Comparison of ENCODE assay signal across 8 cellular contexts in the genomic region with DNA sequence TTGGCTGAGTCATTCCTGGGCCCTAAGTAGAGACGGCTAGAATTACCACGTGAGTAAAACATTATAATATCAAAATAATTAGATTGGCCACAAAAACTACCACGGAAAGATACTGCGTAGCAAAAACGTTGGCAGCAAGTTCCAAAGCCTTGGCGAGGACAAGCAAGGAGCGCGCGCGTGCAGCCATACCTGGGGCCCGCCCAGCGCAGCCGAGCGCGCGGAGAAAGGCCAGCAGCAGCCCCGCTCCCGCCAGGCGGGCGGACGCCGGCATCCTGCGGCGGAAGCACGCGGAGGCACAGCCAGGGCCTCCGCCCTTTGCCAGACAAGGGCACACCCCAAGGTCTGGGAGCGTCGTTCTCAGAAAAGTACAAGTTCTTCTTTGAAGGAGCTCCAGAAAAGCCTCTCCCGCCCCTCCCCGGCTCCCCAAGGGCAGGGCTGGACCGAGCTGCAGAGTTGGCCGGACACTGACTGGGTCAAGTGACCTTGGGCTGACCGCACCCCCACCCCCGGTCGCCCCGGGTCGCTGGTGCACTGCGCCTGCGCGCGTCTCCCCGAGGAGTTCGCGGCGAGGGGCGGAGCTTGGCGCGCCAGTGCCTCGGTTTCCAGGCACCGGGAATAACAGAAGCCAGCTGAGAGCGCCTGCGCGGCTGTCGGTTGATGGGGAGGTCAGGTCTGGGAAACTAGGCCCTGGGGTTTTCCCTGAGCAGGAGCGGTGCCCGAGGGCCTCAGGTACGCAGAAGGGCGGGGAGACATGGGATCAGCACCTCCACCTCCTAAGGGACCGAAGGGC. TPM values are rescaled to one million over a fixed set of nuclear protein-coding genes. Genes with fewer than 3 reads are reported as not detected.
DNase-seq lines count a peak whose midpoint lies in the region; ATAC-seq and TF ChIP-seq lines count a peak whose summit lies in the region.

A gene with protein sequence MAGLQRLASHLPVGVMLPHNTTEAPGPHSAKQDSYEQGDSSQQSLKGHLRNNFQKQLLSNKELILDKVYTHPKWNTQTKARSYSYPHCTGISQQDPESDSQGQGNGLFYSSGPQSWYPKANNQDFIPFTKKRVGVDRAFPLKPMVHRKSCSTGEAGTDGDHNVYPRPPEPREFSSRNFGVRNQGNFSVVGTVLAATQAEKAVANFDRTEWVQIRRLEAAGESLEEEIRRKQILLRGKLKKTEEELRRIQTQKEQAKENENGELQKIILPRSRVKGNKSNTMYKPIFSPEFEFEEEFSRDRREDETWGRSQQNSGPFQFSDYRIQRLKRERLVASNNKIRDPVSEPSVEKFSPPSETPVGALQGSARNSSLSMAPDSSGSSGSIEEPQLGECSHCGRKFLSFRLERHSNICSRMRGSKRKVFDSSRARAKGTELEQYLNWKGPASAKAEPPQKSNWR (plus strand): TSS at position 621 of the 790 bp plus-strand sequence. CDS start 933 bp downstream, outside the sequence.

- DNase-seq in Ammon's horn (ENCODE audit: low spot score), result peak; percentile 94
- DNase-seq in GM19238 (ENCODE audit: insufficient read length, low spot score), result peak; percentile 65
- peak; percentile 57 for DNase-seq in NT2/D1 (ENCODE audit: low read depth, low spot score)
- DNase-seq in activated T-cell treated with anti-CD3 and anti-CD28 coated beads, Interleukin-2, amount 50 U/mL, for 1 hour, result peak; percentile 60
- peak; percentile 90 to 91 for DNase-seq in erythroblast (lab: John Stamatoyannopoulos, UW)
- peak; percentile 85 for DNase-seq in stimulated activated CD8-positive, alpha-beta memory T cell treated with anti-CD3 and anti-CD28 coated beads, Interleukin-4, amount 100 ng/mL, for 48 hours

- ATAC-seq in HG03571 (IDR thresholded peaks at IDR 0.05; ENCODE audit: unreplicated experiment), result peak; percentile 59

- H3K4me1 ChIP-seq in NT2/D1 (ENCODE audit: insufficient read depth, insufficient read length), result peaks cover 4% of the 10 kb centered on the region
- H3K4me1 ChIP-seq in mononuclear cell (ENCODE audit: insufficient read depth, low read length), result peaks cover 22% of the 10 kb centered on the region

- peak within 1 kb of the TSS; percentile 87 for H3K9ac ChIP-seq in NT2/D1 (ENCODE audit: insufficient read length, low read depth)

- H3K27me3 ChIP-seq in NT2/D1 (ENCODE audit: insufficient read depth, insufficient read length) (no peaks in the 10 kb centered on the region), mononuclear cell (ENCODE audit: insufficient read depth, low read length) (no peaks in the 10 kb centered on the region)

- peak; percentile 85 for TF ChIP-seq POLR2A in erythroblast (IDR thresholded peaks at IDR 0.05; ENCODE audit: low read length)

- peak within 1 kb of the TSS; percentile 70 for H3K4me3 ChIP-seq in NT2/D1 (ENCODE audit: insufficient read length, low read depth)
- H3K4me3 ChIP-seq in mononuclear cell (ENCODE audit: low read length), result peak within 1 kb of the TSS; percentile 53

- no peaks in the 10 kb centered on the region for H3K36me3 ChIP-seq in NT2/D1 (ENCODE audit: insufficient read depth, insufficient read length, low read length)

- H3K9me3 ChIP-seq in NT2/D1 (ENCODE audit: insufficient read depth, low read length) (no peaks in the 10 kb centered on the region), mononuclear cell (ENCODE audit: low read depth, low read length) (no peaks in the 10 kb centered on the region)

RNA-seq across cellular contexts. Expression of the gene that starts here (rescaled TPM):
- total RNA-seq in mononuclear cell, result not detected

Comparison
In these comparisons a context has a peak if more than half of its experiments do, and no peak if none do; other contexts are left out.
1. Peak in every context shown above with its lines: DNase-seq, ATAC-seq and H3K4me3 ChIP-seq.